In genomic region chr1:218361298-218362065, GRCh38 we compare ENCODE assay signal across 8 cellular contexts. TPM values are rescaled to one million over a fixed set of nuclear protein-coding genes. Genes with fewer than 3 reads are reported as not detected.
DNase-seq lines count a peak whose midpoint lies in the region; ATAC-seq and TF ChIP-seq lines count a peak whose summit lies in the region.

No MANE protein-coding gene starts in this region.

- peaks cover 25% of the 10 kb centered on the region for H3K4me1 Mint-ChIP-seq in WTC11
- H3K4me1 Mint-ChIP-seq in activated T-cell treated with anti-CD3 and anti-CD28 coated beads, Interleukin-2, amount 50 U/mL, for 4 hours (ENCODE audit: low read depth) = no peaks in the 10 kb centered on the region

- H3K27me3 ChIP-seq in lung (ENCODE audit: control insufficient read depth, insufficient read depth) = no peaks in the 10 kb centered on the region

- no peaks in the 10 kb centered on the region for H3K36me3 ChIP-seq in lung (ENCODE audit: control insufficient read depth in 2 of 2, insufficient read depth in 2 of 2, low read length in 2 of 2)

- TF ChIP-seq CTCF in LNCAP (IDR thresholded peaks at IDR 0.05) (peak; percentile 33; the same call in 1 of the 2 replicates), WTC11 (IDR thresholded peaks at IDR 0.05) (no peak), lung (IDR thresholded peaks at IDR 0.05; ENCODE audit: control extremely low read depth, extremely low read depth) (peak; percentile 15)

- no peaks in the 10 kb centered on the region for H3K9me3 Mint-ChIP-seq in WTC11
- H3K9me3 Mint-ChIP-seq in activated T-cell treated with anti-CD3 and anti-CD28 coated beads, Interleukin-2, amount 50 U/mL, for 4 hours = no peaks in the 10 kb centered on the region

- POLR2A ChIA-PET in WTC11 (lab: Charles Lee) = no interaction called here

- peak; percentile 85 for ATAC-seq in WTC11
- ATAC-seq in lung (ENCODE audit: insufficient read depth, low FRiP score) = no peak
- no peak for ATAC-seq in GM21529 (IDR thresholded peaks at IDR 0.05; ENCODE audit: unreplicated experiment)
- ATAC-seq in GM21447 (IDR thresholded peaks at IDR 0.05; ENCODE audit: unreplicated experiment) = no peak
- ATAC-seq in activated T-cell treated with anti-CD3 and anti-CD28 coated beads, Interleukin-2, amount 50 U/mL, for 4 hours = no peak

- H3K27ac ChIP-seq in lung (ENCODE audit: low read depth in 1 of 2, low read length in 1 of 2) = no peak overlapping the region

- H3K4me1 ChIP-seq in lung (ENCODE audit: control insufficient read depth in 2 of 2, insufficient read depth in 2 of 2, low read length in 2 of 2) = peaks cover 3 to 9% of the 10 kb centered on the region in 2 donors

- CTCF ChIA-PET in WTC11 (lab: Charles Lee) = interaction anchor here (0.5 to 1.5 kb wide), 4 partner anchors 22 to 705 kb away, joined by 3 to 4 read pairs (median 3); no protein-coding TSS in a partner anchor

- H3K4me3 ChIP-seq in lung = no peak overlapping the region

- H3K4me3 Mint-ChIP-seq in WTC11 = no peak overlapping the region
- no peak overlapping the region for H3K4me3 Mint-ChIP-seq in activated T-cell treated with anti-CD3 and anti-CD28 coated beads, Interleukin-2, amount 50 U/mL, for 4 hours

- no peaks in the 10 kb centered on the region for H3K27me3 Mint-ChIP-seq in WTC11 (ENCODE audit: low read depth)
- H3K27me3 Mint-ChIP-seq in activated T-cell treated with anti-CD3 and anti-CD28 coated beads, Interleukin-2, amount 50 U/mL, for 4 hours (ENCODE audit: low read depth) = peaks cover 5% of the 10 kb centered on the region

- H3K27ac Mint-ChIP-seq in WTC11 = peak overlapping the region; percentile 45; the same call in 1 of the 2 replicates

- DNase-seq in DMS 273 treated with DMSO at 0.1 percent for 48 hours (lab: John Stamatoyannopoulos, UW) (peak; percentile 98), WTC11 (ENCODE audit: low spot score) (no peak), lung (ENCODE audit: low spot score) (no peak)
- DNase-seq in activated CD8-positive, alpha-beta memory T cell treated with anti-CD3 and anti-CD28 coated beads, Interleukin-2, amount 50 U/mL, for 4 hours = no peak
- no peak for DNase-seq in activated T-cell treated with anti-CD3 and anti-CD28 coated beads, Interleukin-2, amount 50 U/mL, for 4 hours

- H3K36me3 Mint-ChIP-seq in WTC11 = no peaks in the 10 kb centered on the region
- H3K36me3 Mint-ChIP-seq in activated T-cell treated with anti-CD3 and anti-CD28 coated beads, Interleukin-2, amount 50 U/mL, for 4 hours (ENCODE audit: insufficient read depth) = no peaks in the 10 kb centered on the region

- H3K9me3 ChIP-seq in lung (ENCODE audit: control insufficient read depth in 2 of 2, insufficient read depth in 1 of 2, low read length in 1 of 2) = no peaks in the 10 kb centered on the region

- WGBS in lung, 2 donors = 67% methylated on average over 7 of the region's 7 CpGs

TF ChIP-seq in WTC11, 78 proteins besides CTCF, POLR2A, EP300 and RAD21:
- TF ChIP-seq ATF1 (CRISPR knock-in tag; IDR thresholded peaks at IDR 0.05) (no peak), ESRRA (CRISPR knock-in tag; IDR thresholded peaks at IDR 0.05; ENCODE audit: borderline replicate concordance) (peak; percentile 56; the same call in 1 of the 2 replicates)

RNA-seq across cellular contexts. Expression of gene TGFB2, which starts 16.3 kb away (rescaled TPM):
- total RNA-seq in WTC11 (2021) = 1.0 to 2.5 TPM (median 1.5 TPM) in 3 replicates
- total RNA-seq in lung = 10 to 100 TPM in 1 of 2 donors, 1 to 10 TPM in 1; 4.4 to 53.7 TPM
- polyA plus RNA-seq in lung = 1 to 10 TPM; 1.9 to 3.3 TPM
- total RNA-seq in activated T-cell treated with anti-CD3 and anti-CD28 coated beads, Interleukin-2, amount 50 U/mL, for 4 hours = not detected
